In genomic region chr5:149408252-149409099, GRCh38 we compare ENCODE assay signal across 16 cellular contexts. TPM values are rescaled to one million over a fixed set of nuclear protein-coding genes. Genes with fewer than 3 reads are reported as not detected.
DNase-seq lines count a peak whose midpoint lies in the region; ATAC-seq, FAIRE-seq and TF ChIP-seq lines count a peak whose summit lies in the region.
"Had no signal": no experiment of that assay in that cellular context is flagged by ENCODE, and none has a peak within 500 bp of the region (broad histone marks: within the 10 kb centered on the region; RNA-seq: fewer than 3 reads in every experiment).

No MANE protein-coding gene starts in this region.

- H3K36me3 ChIP-seq in IMR-90 (ENCODE audit: control insufficient read depth, insufficient read depth, low read length) (peaks cover 49% of the 10 kb centered on the region), H1 (ENCODE audit: control insufficient read depth in 2 of 4, insufficient read depth in 4 of 4, low read length in 3 of 4) (no peaks in the 10 kb centered on the region), mucosa of descending colon (ENCODE audit: low read depth) (no peaks in the 10 kb centered on the region)
- H3K36me3 ChIP-seq in CD4-positive, alpha-beta memory T cell (ENCODE audit: insufficient read depth, low read length) = no peaks in the 10 kb centered on the region

- H3K4me3 ChIP-seq in IMR-90 (ENCODE audit: insufficient read depth, low read depth, low read length) (peak overlapping the region; percentile 63), H1 (ENCODE audit: extremely low read depth in 1 of 4, insufficient read depth in 2 of 4, low read depth in 3 of 4, low read length in 4 of 4) (no peak overlapping the region), mucosa of descending colon (peak overlapping the region; percentile 24)
- no peak overlapping the region for H3K4me3 ChIP-seq in CD4-positive, alpha-beta memory T cell (ENCODE audit: low read length in 2 of 2)

- H4K5ac ChIP-seq in IMR-90 (ENCODE audit: low read depth, low read length) (peak overlapping the region; percentile 50), H1 (ENCODE audit: insufficient read length, low read depth, low read length) (no peak overlapping the region)

- H4K8ac ChIP-seq in IMR-90 (ENCODE audit: low read depth in 2 of 2, low read length in 2 of 2) (peak overlapping the region; percentile 94 to 95; a peak in 3 of 4 replicates), H1 (ENCODE audit: extremely low read depth, insufficient read depth, low read length) (no peak overlapping the region)

- TF ChIP-seq CTCF in IMR-90 (conservative IDR thresholded peaks at IDR 0.05; ENCODE audit: low read depth, low read length) (no peak), H1 (IDR thresholded peaks at IDR 0.05; ENCODE audit: control extremely low read depth in 1 of 3, insufficient read depth in 1 of 3, low read depth in 1 of 3, low read length in 3 of 3) (no peak), mucosa of descending colon (IDR thresholded peaks at IDR 0.05) (no peak)

- TF ChIP-seq RAD21 in IMR-90 (IDR thresholded peaks at IDR 0.05; ENCODE audit: low read length) = no peak
- no peak for TF ChIP-seq RAD21 in H1 (IDR thresholded peaks at IDR 0.05 in 1 of 2, conservative IDR thresholded peaks at IDR 0.05 in 1 of 2; ENCODE audit: low read depth in 2 of 2, low read length in 2 of 2)

- H2BK120ac ChIP-seq in IMR-90 (ENCODE audit: low read depth, low read length) (peak overlapping the region; percentile 76), H1 (replicated peaks; ENCODE audit: low read depth, low read length) (no peak overlapping the region)

- H3K56ac ChIP-seq in IMR-90 (ENCODE audit: extremely low read depth, insufficient read depth, low read length) = peak overlapping the region; percentile 96
- H3K56ac ChIP-seq in H1 (replicated peaks; ENCODE audit: insufficient read length, low read depth, low read length) = no peak overlapping the region

- no peaks in the 10 kb centered on the region for H3K27me3 ChIP-seq in IMR-90 (ENCODE audit: control insufficient read depth, insufficient read depth, low read length)
- no peaks in the 10 kb centered on the region for H3K27me3 ChIP-seq in H1 (replicated peaks in 1 of 4; ENCODE audit: control insufficient read depth in 3 of 4, extremely low read depth in 1 of 4, insufficient read depth in 3 of 4, low read length in 3 of 4)
- no peaks in the 10 kb centered on the region for H3K27me3 ChIP-seq in CD4-positive, alpha-beta memory T cell (ENCODE audit: insufficient read depth, low read length)

- H2BK15ac ChIP-seq in IMR-90 (ENCODE audit: low read depth, low read length) = peak overlapping the region; percentile 94; the same call in 2 of the 3 replicates
- no peak overlapping the region for H2BK15ac ChIP-seq in H1 (ENCODE audit: low read length)

- peaks cover 72% of the 10 kb centered on the region for H4K20me1 ChIP-seq in IMR-90 (ENCODE audit: insufficient read depth, low read length)
- no peaks in the 10 kb centered on the region for H4K20me1 ChIP-seq in H1 (replicated peaks in 1 of 2; ENCODE audit: control insufficient read depth in 1 of 2, insufficient read depth in 2 of 2, low read length in 2 of 2)

- H3K4ac ChIP-seq in IMR-90 (ENCODE audit: low read depth, low read length) = peak overlapping the region; percentile 97
- H3K4ac ChIP-seq in H1 (replicated peaks; ENCODE audit: insufficient read length, low read depth, low read length) = no peak overlapping the region

- H3K9me3 Mint-ChIP-seq in CD4-positive, alpha-beta memory T cell = no peaks in the 10 kb centered on the region
- H3K9me3 Mint-ChIP-seq: activated naive CD4-positive, alpha-beta T cell treated with anti-CD3 and anti-CD28 coated beads, Interleukin-2, amount 10 ng/mL, durations not matched to agents 7 days and 5 days; CD8-positive, alpha-beta memory T cell; T-helper 2 cell treated with Interferon-gamma antibody and Interleukin-4, amounts not matched to agents 5 μg/mL and 100 μg/mL, for 36 hours had no signal

- H2BK20ac ChIP-seq in IMR-90 (ENCODE audit: low read depth, low read length) (no peak overlapping the region; the same call in none of the 2 replicates), H1 (ENCODE audit: low read length) (no peak overlapping the region; the same call in 1 of the 2 replicates)

- H3K4me3 Mint-ChIP-seq in CD4-positive, alpha-beta memory T cell = no peak overlapping the region
- H3K4me3 Mint-ChIP-seq: activated naive CD4-positive, alpha-beta T cell treated with anti-CD3 and anti-CD28 coated beads, Interleukin-2, amount 10 ng/mL, durations not matched to agents 7 days and 5 days; CD8-positive, alpha-beta memory T cell; T-helper 2 cell treated with Interferon-gamma antibody and Interleukin-4, amounts not matched to agents 5 μg/mL and 100 μg/mL, for 36 hours had no signal

- peak overlapping the region; percentile 89 for H3K27ac ChIP-seq in IMR-90 (ENCODE audit: insufficient read depth, low read length)
- no peak overlapping the region for H3K27ac ChIP-seq in H1 (ENCODE audit: low read depth, low read length)
- peak overlapping the region; percentile 27 for H3K27ac ChIP-seq in temporal lobe (ENCODE audit: low read depth, low read length)
- H3K27ac ChIP-seq in CD4-positive, alpha-beta memory T cell (ENCODE audit: low read depth, low read length) = no peak overlapping the region

- H3K23me2 ChIP-seq in H1 (ENCODE audit: low read depth, low read length) = no peaks in the 10 kb centered on the region

- H2BK12ac ChIP-seq in H1 (ENCODE audit: low read depth, low read length) = no peak overlapping the region

- dilution Hi-C loops in IMR-90 (cut with HindIII; ENCODE audit: low sequenced_read_pairs, unreplicated experiment) = no loop called here

- H3K4me1 Mint-ChIP-seq in CD4-positive, alpha-beta memory T cell = no peaks in the 10 kb centered on the region
- H3K4me1 Mint-ChIP-seq: activated naive CD4-positive, alpha-beta T cell treated with anti-CD3 and anti-CD28 coated beads, Interleukin-2, amount 10 ng/mL, durations not matched to agents 7 days and 5 days; CD8-positive, alpha-beta memory T cell had no signal

- CTCF ChIA-PET in IMR-90 (lab: Yijun Ruan, JAX) (interaction anchor here (1.1 kb wide), 1 partner anchor 41 kb away, joined by 4 read pairs; no protein-coding TSS in a partner anchor), H1 (lab: Charles Lee; ENCODE audit: partially characterized antibody) (interaction anchor here (0.9 to 15.4 kb wide), 10 partner anchors 14 to 42 kb away, joined by 3 to 315 read pairs (median 8); no protein-coding TSS in a partner anchor)
- CTCF ChIA-PET in CD4-positive, alpha-beta memory T cell (lab: Charles Lee; ENCODE audit: partially characterized antibody) = no interaction called here

- no peaks in the 10 kb centered on the region for H3K79me2 ChIP-seq in H1 (ENCODE audit: control insufficient read depth in 1 of 2, insufficient read depth in 2 of 2, low read length in 2 of 2)

- peak overlapping the region; percentile 73 for H3K18ac ChIP-seq in IMR-90 (ENCODE audit: low read depth, low read length)
- no peak overlapping the region for H3K18ac ChIP-seq in H1 (ENCODE audit: extremely low read depth, low read length)

- intact Hi-C loops in IMR-90 (cut with micrococcal nuclease) (loop anchor here (1.0 kb wide), 1 partner anchor 26 kb away; no protein-coding TSS in a partner anchor), mucosa of descending colon (cut with DNase I, micrococcal nuclease) (no loop called here)
- intact Hi-C loops in CD4-positive, alpha-beta memory T cell (cut with micrococcal nuclease) = no loop called here

- 18% methylated on average over 8 of the region's 12 CpGs; no CpG with 5 or more reads in 1 of the 2 experiments for WGBS in IMR-90 (ENCODE audit: extremely low coverage in 2 of 2, insufficient read length in 1 of 2), 2 experiments
- WGBS in H1 (ENCODE audit: extremely low coverage in 1 of 2, insufficient coverage in 1 of 2, insufficient read length in 1 of 2, insufficient replicate concordance in 2 of 2, low coverage in 1 of 2, low lambda C conversion rate in 2 of 2, missing lambda C conversion rate in 1 of 2), 2 experiments = 93% methylated on average over 12 of the region's 12 CpGs; no CpG with 5 or more reads in 1 of the 2 experiments

- FAIRE-seq in H1 (lab: Jason Lieb, UNC) = no peak
- FAIRE-seq in H54 (lab: Jason Lieb, UNC) = no peak
- FAIRE-seq: small intestine had no signal

- peaks cover 3 to 7% of the 10 kb centered on the region in 2 donors for H3K27me3 Mint-ChIP-seq in CD4-positive, alpha-beta memory T cell

- ATAC-seq in IMR-90 (ENCODE audit: low read depth) (no peak), mucosa of descending colon (no peak), HG02678 (IDR thresholded peaks at IDR 0.05; ENCODE audit: unreplicated experiment) (no peak), HG03354 (IDR thresholded peaks at IDR 0.05; ENCODE audit: poor library complexity, severe bottlenecking, unreplicated experiment) (no peak)

- H2AK5ac ChIP-seq in IMR-90 (ENCODE audit: low read depth, low read length) (peak overlapping the region; percentile 99), H1 (ENCODE audit: low read depth, low read length) (no peak overlapping the region)

- peaks cover 16% of the 10 kb centered on the region for H3K9me1 ChIP-seq in IMR-90 (ENCODE audit: insufficient read depth, low read length)

- H2AFZ ChIP-seq in IMR-90 (replicated peaks; ENCODE audit: low read length, poor library complexity) (peak overlapping the region; percentile 81), H1 (ENCODE audit: low read length) (no peak overlapping the region)

- H3K79me1 ChIP-seq in IMR-90 (ENCODE audit: low read depth in 1 of 2, low read length in 2 of 2) (peaks cover 7 to 60% of the 10 kb centered on the region in 2 experiments; a peak in 3 of 4 replicates), H1 (ENCODE audit: low read depth, low read length) (no peaks in the 10 kb centered on the region)

- BruUV-seq in IMR-90 (replicated peaks; lab: Mats Ljungman, UMichigan) = no TSS peak

- in situ Hi-C loops in IMR-90 (cut with MboI; ENCODE audit: low sequenced_read_pairs) = no loop called here

- H3K36me3 Mint-ChIP-seq in CD4-positive, alpha-beta memory T cell = no peaks in the 10 kb centered on the region
- H3K36me3 Mint-ChIP-seq: activated naive CD4-positive, alpha-beta T cell treated with anti-CD3 and anti-CD28 coated beads, Interleukin-2, amount 10 ng/mL, durations not matched to agents 7 days and 5 days; CD8-positive, alpha-beta memory T cell had no signal

- H3K9me3 ChIP-seq in IMR-90 (ENCODE audit: control insufficient read depth, insufficient read depth, low read length) (no peaks in the 10 kb centered on the region), H1 (ENCODE audit: insufficient read depth in 2 of 2, low read depth in 1 of 2, low read length in 1 of 2) (no peaks in the 10 kb centered on the region), mucosa of descending colon (no peaks in the 10 kb centered on the region)
- H3K9me3 ChIP-seq in CD4-positive, alpha-beta memory T cell (ENCODE audit: control insufficient read depth in 1 of 2, low read length in 2 of 2) = no peaks in the 10 kb centered on the region

- H3K4me1 ChIP-seq in IMR-90 (ENCODE audit: control insufficient read depth, insufficient read depth, low read length) (peaks cover 44% of the 10 kb centered on the region), H1 (replicated peaks in 1 of 4; ENCODE audit: control insufficient read depth in 3 of 4, insufficient read depth in 4 of 4, low read length in 3 of 4) (peaks cover 0 to 10% (median 5%) of the 10 kb centered on the region in 4 experiments; a peak in 4 of 7 replicates), mucosa of descending colon (ENCODE audit: low read depth) (no peaks in the 10 kb centered on the region)
- H3K4me1 ChIP-seq in CD4-positive, alpha-beta memory T cell (ENCODE audit: insufficient read depth, low read length) = no peaks in the 10 kb centered on the region

- H3K4me2 ChIP-seq in IMR-90 (ENCODE audit: low read depth, low read length) (peak overlapping the region; percentile 85), H1 (ENCODE audit: insufficient read depth in 1 of 2, low read depth in 2 of 2, low read length in 2 of 2) (no peak overlapping the region)

- H3K23ac ChIP-seq in IMR-90 (ENCODE audit: low read depth, low read length) = peak overlapping the region; percentile 98
- no peak overlapping the region for H3K23ac ChIP-seq in H1 (ENCODE audit: insufficient read length)

- H4K91ac ChIP-seq in IMR-90 (ENCODE audit: insufficient read depth, low read depth, low read length) (peak overlapping the region; percentile 98), H1 (replicated peaks; ENCODE audit: insufficient read length, low read length) (no peak overlapping the region)

- TF ChIP-seq EP300 in H1 (IDR thresholded peaks at IDR 0.05; ENCODE audit: borderline replicate concordance in 1 of 2, low read depth in 2 of 2, low read length in 2 of 2) = no peak

- DNase-seq in IMR-90 = no peak
- DNase-seq in H1 (ENCODE audit: low read depth in 1 of 2, low spot score in 2 of 2) = no peak
- DNase-seq in mucosa of descending colon = no peak
- DNase-seq in H54 (ENCODE audit: insufficient read length, low spot score) = no peak
- DNase-seq in CD4-positive, alpha-beta memory T cell = no peak
- DNase-seq: activated naive CD4-positive, alpha-beta T cell treated with anti-CD3 and anti-CD28 coated beads, Interleukin-2, amount 10 ng/mL, durations not matched to agents 7 days and 5 days; CD8-positive, alpha-beta memory T cell; GF-D8; NCI-H2171; OCI-M1; small intestine had no signal

- peak overlapping the region; percentile 98 for H3K14ac ChIP-seq in IMR-90 (replicated peaks; ENCODE audit: low read depth, low read length)
- H3K14ac ChIP-seq in H1 (ENCODE audit: insufficient read length) = no peak overlapping the region

- H3K27ac Mint-ChIP-seq in CD4-positive, alpha-beta memory T cell = no peak overlapping the region
- H3K27ac Mint-ChIP-seq: activated naive CD4-positive, alpha-beta T cell treated with anti-CD3 and anti-CD28 coated beads, Interleukin-2, amount 10 ng/mL, durations not matched to agents 7 days and 5 days; T-helper 2 cell treated with Interferon-gamma antibody and Interleukin-4, amounts not matched to agents 5 μg/mL and 100 μg/mL, for 36 hours had no signal

- TF ChIP-seq POLR2A in IMR-90 (IDR thresholded peaks at IDR 0.05; ENCODE audit: low read depth, low read length) (no peak; the same call in 1 of the 2 replicates), H1 (IDR thresholded peaks at IDR 0.05; ENCODE audit: control extremely low read depth in 1 of 2, low read depth in 2 of 2, low read length in 2 of 2) (no peak), H54 (IDR thresholded peaks at IDR 0.05; ENCODE audit: low read depth, low read length) (no peak)

- H2BK5ac ChIP-seq in IMR-90 (ENCODE audit: low read depth, low read length, poor library complexity, severe bottlenecking) (peak overlapping the region; percentile 92), H1 (ENCODE audit: low read depth, low read length) (no peak overlapping the region)

- POLR2A ChIA-PET in IMR-90 (lab: Charles Lee; ENCODE audit: unreplicated experiment) (interaction anchor here (0.6 to 2.5 kb wide), 7 partner anchors 8 to 240 kb away, joined by 3 to 42 read pairs (median 3); partner anchors contain the start of gene PCYOX1L), H1 (lab: Charles Lee; ENCODE audit: partially characterized antibody) (interaction anchor here (1.1 to 2.7 kb wide), 3 partner anchors 12 to 84 kb away, joined by 3 to 11 read pairs (median 4); no protein-coding TSS in a partner anchor)
- POLR2A ChIA-PET in CD4-positive, alpha-beta memory T cell (lab: Charles Lee; ENCODE audit: partially characterized antibody) = no interaction called here

- peak overlapping the region; percentile 83 for H2AK9ac ChIP-seq in IMR-90 (replicated peaks; ENCODE audit: low read depth, low read length, poor library complexity)

- H3K9ac ChIP-seq in IMR-90 (ENCODE audit: low read depth, low read length) (peak overlapping the region; percentile 99), H1 (replicated peaks in 1 of 4; ENCODE audit: extremely low read depth in 1 of 4, low read depth in 3 of 4, low read length in 3 of 4) (no peak overlapping the region)

RNA-seq across cellular contexts. Expression of gene IL17B, which starts 29.4 kb away (rescaled TPM):
- 0.28 TPM in 1 of 2 replicates, not detected in the other for total RNA-seq in IMR-90 (2012; rRNA removed)
- 0.31 and 0.86 TPM in 2 replicates for polyA plus RNA-seq in IMR-90 (2012; rRNA removed)
- polyA plus RNA-seq in IMR-90 (2012; cell fraction: cytosol; rRNA removed) = 0.84 TPM in 1 of 2 replicates, not detected in the other
- 0.30 and 0.39 TPM in 2 replicates for polyA plus RNA-seq in IMR-90 (2012; cell fraction: nucleus; rRNA removed; ENCODE audit: low replicate concordance)
- not detected in 2 replicates for total RNA-seq in H1 (2021; fragmentation: NEBNext Ultra II Directional; extraction: Animal tissue kit (Norgen Biotek cat#: 25700))
- polyA plus RNA-seq in H1 (2011; rRNA removed) = 0.18 TPM in 1 of 2 replicates, not detected in the other
- polyA plus RNA-seq in H1 (2011; cell fraction: cytosol; rRNA removed) = not detected
- not detected for polyA plus RNA-seq in H1 (2011; cell fraction: nucleus; rRNA removed)
- not detected in 4 replicates for polyA plus RNA-seq in H1 (2012, experiment 1 of 2)
- not detected for polyA plus RNA-seq in H1 (2012, experiment 2 of 2)
- not detected for polyA plus RNA-seq in H1 (2013, experiment 1 of 2)
- polyA plus RNA-seq in H1 (2013, experiment 2 of 2) = not detected
- not detected in 2 replicates for polyA minus RNA-seq in H1 (2011; rRNA and poly(A)+ RNA removed)
- not detected for polyA minus RNA-seq in H1 (2011; cell fraction: cytosol; rRNA and poly(A)+ RNA removed)
- polyA minus RNA-seq in H1 (2011; cell fraction: nucleus; rRNA and poly(A)+ RNA removed) = not detected
- under 1 TPM in 1 of 3 donors, not detected in 2; 0.92 TPM for total RNA-seq in mucosa of descending colon
- total RNA-seq in temporal lobe = not detected
- not detected for total RNA-seq in CD4-positive, alpha-beta memory T cell
- polyA plus RNA-seq in CD4-positive, alpha-beta memory T cell = not detected
- total RNA-seq: CD8-positive, alpha-beta memory T cell; M059J had no signal
- polyA plus RNA-seq: CD8-positive, alpha-beta memory T cell had no signal

RNA-seq across cellular contexts. Expression of gene PCYOX1L, which starts 50.6 kb away (rescaled TPM):
- total RNA-seq in IMR-90 (2012; rRNA removed) (5.8 and 7.0 TPM in 2 replicates), mucosa of descending colon (1 to 10 TPM; 3.1 to 5.9 (median 4.2) TPM), temporal lobe (7.9 TPM)
- polyA plus RNA-seq in IMR-90 (2012; rRNA removed) (14.3 and 16.3 TPM in 2 replicates), H1 (2011; rRNA removed) (17.2 and 19.0 TPM in 2 replicates)
- polyA plus RNA-seq in IMR-90 (2012; cell fraction: cytosol; rRNA removed) = 10.1 and 15.5 TPM in 2 replicates
- 30.0 and 32.4 TPM in 2 replicates for polyA plus RNA-seq in IMR-90 (2012; cell fraction: nucleus; rRNA removed; ENCODE audit: low replicate concordance)
- 6.8 and 7.9 TPM in 2 replicates for total RNA-seq in H1 (2021; fragmentation: NEBNext Ultra II Directional; extraction: Animal tissue kit (Norgen Biotek cat#: 25700))
- 14.6 TPM for polyA plus RNA-seq in H1 (2011; cell fraction: cytosol; rRNA removed)
- polyA plus RNA-seq in H1 (2011; cell fraction: nucleus; rRNA removed) = 26.8 TPM
- polyA plus RNA-seq in H1 (2012, experiment 1 of 2) = 8.6 to 13.2 TPM (median 10.8 TPM) in 4 replicates
- 5.0 TPM for polyA plus RNA-seq in H1 (2012, experiment 2 of 2)
- polyA plus RNA-seq in H1 (2013, experiment 1 of 2) = 15.8 TPM
- 16.5 TPM for polyA plus RNA-seq in H1 (2013, experiment 2 of 2)
- 13.5 and 14.2 TPM in 2 replicates for polyA minus RNA-seq in H1 (2011; rRNA and poly(A)+ RNA removed)
- 6.1 TPM for polyA minus RNA-seq in H1 (2011; cell fraction: cytosol; rRNA and poly(A)+ RNA removed)
- polyA minus RNA-seq in H1 (2011; cell fraction: nucleus; rRNA and poly(A)+ RNA removed) = 10.8 TPM
- total RNA-seq in CD4-positive, alpha-beta memory T cell = 10 to 100 TPM; 40.4 to 43.9 TPM
- 10 to 100 TPM in 1 of 2 donors, 1 to 10 TPM in 1; 9.9 to 15.6 TPM for polyA plus RNA-seq in CD4-positive, alpha-beta memory T cell

Comparison
In these comparisons a context has a peak if more than half of its experiments do, and no peak if none do; other contexts are left out.
1. H3K27ac ChIP-seq: peak in IMR-90 (single experiment) and temporal lobe (single experiment); none in H1 (single experiment) and CD4-positive, alpha-beta memory T cell (single experiment).
2. H3K4me3 ChIP-seq: peak in IMR-90 (single experiment) and mucosa of descending colon (single experiment); none in H1 (0 of 4) and CD4-positive, alpha-beta memory T cell (0 of 2).